11 cellular contexts compared by ENCODE assay signal in genomic region chrX:38103857-38104812, GRCh38.
DNase-seq lines count a peak whose midpoint lies in the region; ATAC-seq and TF ChIP-seq lines count a peak whose summit lies in the region.
"Had no signal": no experiment of that assay in that cellular context is flagged by ENCODE, and none has a peak within 500 bp of the region (broad histone marks: within the 10 kb centered on the region; RNA-seq: fewer than 3 reads in every experiment).

No MANE protein-coding gene starts in this region.

- TF ChIP-seq CTCF in esophagus muscularis mucosa (IDR thresholded peaks at IDR 0.05), result no peak

- CTCF ChIA-PET in CD8-positive, alpha-beta memory T cell (lab: Charles Lee), result no interaction called here

- no peaks in the 10 kb centered on the region for H3K27me3 ChIP-seq in esophagus muscularis mucosa
- no peaks in the 10 kb centered on the region for H3K27me3 ChIP-seq in CD8-positive, alpha-beta memory T cell (ENCODE audit: insufficient read depth, low read length, poor library complexity, severe bottlenecking)
- H3K27me3 ChIP-seq: testis had no signal

- TF ChIP-seq POLR2A in esophagus muscularis mucosa (IDR thresholded peaks at IDR 0.05; ENCODE audit: low read depth), result no peak

- POLR2A ChIA-PET in CD8-positive, alpha-beta memory T cell (lab: Charles Lee), result no interaction called here

- DNase-seq in NOMO-1 (lab: John Stamatoyannopoulos, UW; ENCODE audit: unreplicated experiment in 2 of 2) (peak; percentile 18 to 77), NOMO-1 treated with dmso at 0.1 percent for 144 hours (lab: John Stamatoyannopoulos, UW; ENCODE audit: unreplicated experiment) (no peak), posterior cingulate gyrus (no peak), esophagus muscularis mucosa (ENCODE audit: extremely low spot score) (no peak)
- no peak for DNase-seq in CD8-positive, alpha-beta memory T cell
- DNase-seq: NCI-H1930, testis had no signal

- H3K27ac Mint-ChIP-seq in stimulated activated memory B cell treated with anti-CD40 and anti-IgM and Interleukin-4, amounts not matched to agents 10 μg/mL and 1 μg/mL and 100 μg/mL, for 72 hours, result no peak overlapping the region
- H3K27ac Mint-ChIP-seq in CD8-positive, alpha-beta memory T cell, result peak overlapping the region in 2 of 8 donors; percentile 17 to 87

- H3K4me1 ChIP-seq in esophagus muscularis mucosa, result no peaks in the 10 kb centered on the region
- no peaks in the 10 kb centered on the region for H3K4me1 ChIP-seq in CD8-positive, alpha-beta memory T cell (ENCODE audit: insufficient read depth, low read length)
- H3K4me1 ChIP-seq: testis had no signal

- H3K9me3 ChIP-seq in esophagus muscularis mucosa, result peaks cover 0 to 10% (median 0%) of the 10 kb centered on the region in 4 donors
- no peaks in the 10 kb centered on the region for H3K9me3 ChIP-seq in CD8-positive, alpha-beta memory T cell (ENCODE audit: low read length)
- H3K9me3 ChIP-seq: testis had no signal

- no peaks in the 10 kb centered on the region for H3K4me1 Mint-ChIP-seq in stimulated activated memory B cell treated with anti-CD40 and anti-IgM and Interleukin-4, amounts not matched to agents 10 μg/mL and 1 μg/mL and 100 μg/mL, for 72 hours
- peaks cover 0 to 7% (median 0%) of the 10 kb centered on the region in 3 donors for H3K4me1 Mint-ChIP-seq in CD8-positive, alpha-beta memory T cell

- no peaks in the 10 kb centered on the region for H3K36me3 ChIP-seq in esophagus muscularis mucosa
- H3K36me3 ChIP-seq in CD8-positive, alpha-beta memory T cell (ENCODE audit: insufficient read depth, low read length), result no peaks in the 10 kb centered on the region

- no peaks in the 10 kb centered on the region for H3K27me3 Mint-ChIP-seq in stimulated activated memory B cell treated with anti-CD40 and anti-IgM and Interleukin-4, amounts not matched to agents 10 μg/mL and 1 μg/mL and 100 μg/mL, for 72 hours
- peaks cover 0 to 5% of the 10 kb centered on the region in 2 donors for H3K27me3 Mint-ChIP-seq in CD8-positive, alpha-beta memory T cell

- H3K4me3 ChIP-seq in esophagus muscularis mucosa, result no peak overlapping the region
- H3K4me3 ChIP-seq in CD8-positive, alpha-beta memory T cell (ENCODE audit: low read length), result no peak overlapping the region
- H3K4me3 ChIP-seq: testis had no signal

- no peaks in the 10 kb centered on the region for H3K9me3 Mint-ChIP-seq in stimulated activated memory B cell treated with anti-CD40 and anti-IgM and Interleukin-4, amounts not matched to agents 10 μg/mL and 1 μg/mL and 100 μg/mL, for 72 hours
- peaks cover 0 to 13% (median 9%) of the 10 kb centered on the region in 5 donors for H3K9me3 Mint-ChIP-seq in CD8-positive, alpha-beta memory T cell

- no peak for TF ChIP-seq EP300 in esophagus muscularis mucosa (IDR thresholded peaks at IDR 0.05)

- no peaks in the 10 kb centered on the region for H3K36me3 Mint-ChIP-seq in stimulated activated memory B cell treated with anti-CD40 and anti-IgM and Interleukin-4, amounts not matched to agents 10 μg/mL and 1 μg/mL and 100 μg/mL, for 72 hours
- H3K36me3 Mint-ChIP-seq in CD8-positive, alpha-beta memory T cell, result no peaks in the 10 kb centered on the region

- no peak overlapping the region for H3K4me3 Mint-ChIP-seq in stimulated activated memory B cell treated with anti-CD40 and anti-IgM and Interleukin-4, amounts not matched to agents 10 μg/mL and 1 μg/mL and 100 μg/mL, for 72 hours
- H3K4me3 Mint-ChIP-seq in CD8-positive, alpha-beta memory T cell, result peak overlapping the region in 1 of 7 donors; percentile 20

- intact Hi-C loops in posterior cingulate gyrus (cut with DNase I) (no loop called here), esophagus muscularis mucosa (cut with DNase I) (no loop called here)

- no peak overlapping the region for H3K27ac ChIP-seq in esophagus muscularis mucosa (replicated peaks in 1 of 4)
- H3K27ac ChIP-seq in CD8-positive, alpha-beta memory T cell (ENCODE audit: low read depth, low read length), result no peak overlapping the region
- H3K27ac ChIP-seq: 22Rv1, testis had no signal

- 70% methylated on average over 5 of the region's 5 CpGs for WGBS in esophagus muscularis mucosa

- ATAC-seq in HG02642 (IDR thresholded peaks at IDR 0.05; ENCODE audit: poor library complexity, unreplicated experiment), result peak; percentile 90
- peak; percentile 78 for ATAC-seq in HG03469 (IDR thresholded peaks at IDR 0.05; ENCODE audit: unreplicated experiment)
- peak; percentile 58 for ATAC-seq in stimulated activated memory B cell treated with anti-CD40 and anti-IgM and Interleukin-4, amounts not matched to agents 10 μg/mL and 1 μg/mL and 100 μg/mL, for 72 hours

Comparison
In these comparisons a context has a peak if more than half of its experiments do, and no peak if none do; other contexts are left out.
1. DNase-seq: peak in NOMO-1 (2 of 2); none in NOMO-1 treated with dmso at 0.1 percent for 144 hours (single experiment), posterior cingulate gyrus (0 of 10), esophagus muscularis mucosa (single experiment) and CD8-positive, alpha-beta memory T cell (0 of 5).
2. Peak in every context shown above with its lines, with median percentiles within 50 percentile points of each other: ATAC-seq.